26 cellular contexts compared by ENCODE assay signal in the genomic region with DNA sequence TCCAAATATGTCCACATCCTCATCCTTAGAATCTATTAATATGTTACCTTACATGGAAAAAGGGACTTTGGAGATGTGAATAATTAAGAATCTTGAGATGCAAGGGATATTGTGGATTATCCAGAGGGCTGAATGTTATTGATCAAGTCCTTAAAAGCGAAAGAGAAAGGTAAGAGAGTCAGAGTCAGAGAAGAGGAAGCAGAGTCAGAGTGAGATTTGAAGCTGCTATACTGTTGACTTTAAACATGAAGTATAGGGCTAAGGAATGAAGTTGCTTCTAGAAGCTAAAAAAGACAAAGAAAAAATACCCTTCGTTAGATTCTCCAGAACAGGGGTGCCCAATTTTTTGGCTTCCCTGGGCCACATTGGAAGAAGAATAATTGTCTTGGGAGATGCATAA.
DNase-seq lines count a peak whose midpoint lies in the region; ATAC-seq, FAIRE-seq and TF ChIP-seq lines count a peak whose summit lies in the region.
"Had no signal": no experiment of that assay in that cellular context is flagged by ENCODE, and none has a peak within 500 bp of the region (broad histone marks: within the 10 kb centered on the region; RNA-seq: fewer than 3 reads in every experiment).

No MANE protein-coding gene starts in this region.

- H3K4me3 ChIP-seq in Karpas-422 (ENCODE audit: low read length) = no peak overlapping the region
- H3K4me3 ChIP-seq: BLaER1, GM12878 had no signal

- no peaks in the 10 kb centered on the region for H3K27me3 ChIP-seq in Karpas-422 (ENCODE audit: low read length)
- H3K27me3 ChIP-seq: BE2C, BLaER1 had no signal

- no peaks in the 10 kb centered on the region for H3K36me3 ChIP-seq in Karpas-422 (ENCODE audit: insufficient read depth, low read length)
- H3K36me3 ChIP-seq: BE2C, BLaER1 had no signal

- peaks cover 3% of the 10 kb centered on the region; the same call in 1 of the 2 replicates for H3K9me3 ChIP-seq in Karpas-422 (ENCODE audit: low read length)
- H3K9me3 ChIP-seq: BE2C, BLaER1 had no signal

- H3K9ac ChIP-seq in Karpas-422 (ENCODE audit: low read length) = no peak overlapping the region
- H3K9ac ChIP-seq: BLaER1 had no signal

- peak; percentile 6 for FAIRE-seq in H54 (lab: Jason Lieb, UNC)
- FAIRE-seq: A204.1, GM12878, GM12892, GM18507, GM19239 had no signal

- no peak for ATAC-seq in GM21526 (IDR thresholded peaks at IDR 0.05; ENCODE audit: low FRiP score, unreplicated experiment)
- ATAC-seq: GM12878 had no signal

- no peak overlapping the region for H3K4me2 ChIP-seq in Karpas-422 (ENCODE audit: low read depth, low read length, poor library complexity, severe bottlenecking)
- H3K4me2 ChIP-seq: BLaER1 had no signal

- DNase-seq in H54 (ENCODE audit: insufficient read length, low spot score) = no peak
- DNase-seq in Karpas-422 = no peak
- no peak for DNase-seq in T-helper 1 cell
- DNase-seq in activated CD4-positive, alpha-beta T cell treated with anti-CD3 and anti-CD28 coated beads for 4 hours = no peak
- DNase-seq: 8988T; ACHN; BE2C; C1 segment of cervical spinal cord; CD4-positive, alpha-beta memory T cell; CD4-positive, CD25-positive, alpha-beta regulatory T cell; CD8-positive, alpha-beta memory T cell; COR-L47; DMS 273 treated with DMSO at 0.1 percent for 48 hours; DMS153; DMS53; DMS79; DND-41; EL; GDM1 had no signal

- no peaks in the 10 kb centered on the region for H3K79me2 ChIP-seq in Karpas-422 (ENCODE audit: low read length)

- H4K20me1 ChIP-seq in Karpas-422 (ENCODE audit: insufficient read depth, low read depth, low read length) = no peaks in the 10 kb centered on the region
- H4K20me1 ChIP-seq: BLaER1 had no signal

- H3K27ac ChIP-seq in Karpas-422 (ENCODE audit: low read length) = no peak overlapping the region
- H3K27ac ChIP-seq: BLaER1 had no signal

- H3K4me1 ChIP-seq in Karpas-422 (ENCODE audit: low read length) = 0 out of 2 replicates have a peak, but pooled peaks cover 4% of the 10 kb centered on the region
- H3K4me1 ChIP-seq: BE2C, BLaER1 had no signal

- no peaks in the 10 kb centered on the region for H3K9me2 ChIP-seq in Karpas-422 (replicated peaks; ENCODE audit: insufficient read depth, low read length)

- TF ChIP-seq POLR2A in H54 (IDR thresholded peaks at IDR 0.05; ENCODE audit: low read depth, low read length) = no peak

- H2AFZ ChIP-seq in Karpas-422 (ENCODE audit: low read length) = peak overlapping the region; percentile 4; the same call in 1 of the 2 replicates
